Comparison of ENCODE assay signal across 10 cellular contexts in the genomic region with DNA sequence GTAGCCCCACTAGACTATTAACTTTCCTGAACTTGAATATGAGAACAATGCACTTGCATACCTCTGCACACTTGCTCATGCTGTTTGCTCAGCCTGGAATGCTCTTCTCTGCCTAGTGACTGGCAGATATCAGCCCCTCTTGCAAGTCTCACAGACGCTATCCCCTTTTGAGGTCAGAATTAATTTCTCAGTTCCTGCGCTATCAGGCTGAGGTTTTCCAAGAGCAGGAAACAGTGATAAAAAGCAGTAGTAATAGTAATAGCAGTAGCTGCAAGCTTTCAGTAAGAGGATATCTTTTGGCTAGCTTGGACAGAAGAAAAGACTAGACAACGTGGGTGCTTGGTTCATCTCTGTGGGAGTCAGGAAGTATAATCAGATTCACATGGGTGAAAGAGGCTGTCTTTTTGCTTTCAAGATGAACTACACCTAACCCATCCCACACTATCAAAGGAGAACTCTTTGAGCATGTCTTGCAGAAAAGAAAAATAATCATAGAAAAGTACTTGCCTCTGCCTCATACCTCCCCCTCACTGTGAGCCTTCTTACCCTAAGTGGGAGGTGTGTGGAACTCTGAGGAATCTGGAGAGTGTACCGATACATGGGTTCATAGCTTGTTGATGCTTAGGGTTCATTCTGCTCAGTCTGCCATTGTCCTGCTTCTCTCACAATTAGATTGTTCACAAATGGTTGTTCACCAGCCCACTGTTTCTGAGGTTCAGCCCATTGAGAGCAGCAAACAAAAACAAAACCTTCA. TPM values are rescaled to one million over a fixed set of nuclear protein-coding genes. Genes with fewer than 3 reads are reported as not detected.
A peak's percentile ranks its signal among the peaks of the same experiment; 100 is the strongest.
DNase-seq lines count a peak whose midpoint lies in the region; ATAC-seq and TF ChIP-seq lines count a peak whose summit lies in the region.
"Had no signal": no experiment of that assay in that cellular context is flagged by ENCODE, and none has a peak within 500 bp of the region (broad histone marks: within the 10 kb centered on the region; RNA-seq: fewer than 3 reads in every experiment).

No MANE protein-coding gene starts in this region.

- no peaks in the 10 kb centered on the region for H3K36me3 ChIP-seq in SJCRH30
- H3K36me3 ChIP-seq: prostate gland had no signal

- H3K9me3 ChIP-seq in SJCRH30 (replicated peaks) = no peaks in the 10 kb centered on the region
- H3K9me3 ChIP-seq: prostate gland had no signal

- H3K9me3 Mint-ChIP-seq in mesothelial cell of epicardium (peaks cover 28% of the 10 kb centered on the region), MCF 10A (ENCODE audit: unreplicated experiment) (no peaks in the 10 kb centered on the region)

- peak overlapping the region; percentile 16 for H3K27ac Mint-ChIP-seq in mesothelial cell of epicardium
- H3K27ac Mint-ChIP-seq in MCF 10A (ENCODE audit: low read depth, unreplicated experiment) = no peak overlapping the region

- H3K36me3 Mint-ChIP-seq in mesothelial cell of epicardium (no peaks in the 10 kb centered on the region), MCF 10A (ENCODE audit: insufficient read depth, unreplicated experiment) (no peaks in the 10 kb centered on the region)

- TF ChIP-seq POLR2A in GM18505 (IDR thresholded peaks at IDR 0.05; ENCODE audit: borderline replicate concordance, extremely low read depth, insufficient read depth, insufficient read length) = no peak

- CTCF ChIA-PET in MCF 10A (lab: Yijun Ruan, JAX) = interaction anchor here (0.5 to 1.0 kb wide), 2 partner anchors 74 to 344 kb away, joined by 3 read pairs; no protein-coding TSS in a partner anchor

- no peak overlapping the region for H3K27ac ChIP-seq in SJCRH30
- H3K27ac ChIP-seq: prostate gland, RWPE1 had no signal

- H3K27me3 ChIP-seq in SJCRH30 = no peaks in the 10 kb centered on the region

- peaks cover 17% of the 10 kb centered on the region for H3K4me1 Mint-ChIP-seq in mesothelial cell of epicardium
- H3K4me1 Mint-ChIP-seq in MCF 10A (ENCODE audit: insufficient read depth, unreplicated experiment) = no peaks in the 10 kb centered on the region

- no peak overlapping the region for H3K4me3 ChIP-seq in SJCRH30
- H3K4me3 ChIP-seq: prostate gland had no signal

- no peaks in the 10 kb centered on the region for H3K27me3 Mint-ChIP-seq in mesothelial cell of epicardium (ENCODE audit: low read depth)
- H3K27me3 Mint-ChIP-seq in MCF 10A (ENCODE audit: insufficient read depth, unreplicated experiment) = peaks cover 28% of the 10 kb centered on the region

- TF ChIP-seq CTCF in mesothelial cell of epicardium (IDR thresholded peaks at IDR 0.05; ENCODE audit: unreplicated experiment) = no peak
- TF ChIP-seq CTCF in MCF 10A (IDR thresholded peaks at IDR 0.05; ENCODE audit: unreplicated experiment) = no peak

- DNase-seq in NCI-H226 (peak; percentile 78), mesothelial cell of epicardium (ENCODE audit: low spot score in 2 of 2, unreplicated experiment in 2 of 2) (no peak), occipital lobe (lab: John Stamatoyannopoulos, UW) (no peak), MCF 10A (ENCODE audit: unreplicated experiment) (no peak), NCI-H2107 treated with DMSO at 0.1 percent for 48 hours (lab: John Stamatoyannopoulos, UW; ENCODE audit: unreplicated experiment) (no peak), SJCRH30 (no peak)

- H3K4me3 Mint-ChIP-seq in mesothelial cell of epicardium = no peak overlapping the region
- H3K4me3 Mint-ChIP-seq in MCF 10A (ENCODE audit: unreplicated experiment) = no peak overlapping the region

- POLR2A ChIA-PET in MCF 10A (lab: Yijun Ruan, JAX) = no interaction called here

- ATAC-seq in GM18505 (IDR thresholded peaks at IDR 0.05; ENCODE audit: unreplicated experiment) (peak; percentile 48), GM21529 (IDR thresholded peaks at IDR 0.05; ENCODE audit: unreplicated experiment) (peak; percentile 73)

- BruUV-seq in MCF 10A (replicated peaks; lab: Mats Ljungman, UMichigan) = no TSS peak

- no peaks in the 10 kb centered on the region for H3K4me1 ChIP-seq in SJCRH30
- H3K4me1 ChIP-seq: prostate gland had no signal

- intact Hi-C loops in MCF 10A (cut with micrococcal nuclease) = loop anchor here (10.0 kb wide), 1 partner anchor 524 kb away; no protein-coding TSS in a partner anchor

RNA-seq across cellular contexts. Expression of gene DRP2, which starts 11.3 kb away (rescaled TPM):
- total RNA-seq in mesothelial cell of epicardium = 3.9 to 4.4 TPM (median 4.2 TPM) in 3 replicates
- 4.2 TPM for total RNA-seq in occipital lobe
- total RNA-seq in MCF 10A (2022) = 0.40 and 0.47 TPM in 2 replicates
- 2.7 and 3.4 TPM in 2 replicates for total RNA-seq in SJCRH30 (2014; rRNA removed; shearing (Covaris generic))
